In genomic region chr2:225660262-225661091, GRCh38 we compare ENCODE assay signal across 8 cellular contexts.
A peak's percentile ranks its signal among the peaks of the same experiment; 100 is the strongest.
DNase-seq lines count a peak whose midpoint lies in the region; ATAC-seq and TF ChIP-seq lines count a peak whose summit lies in the region.

No MANE protein-coding gene starts in this region.

- DNase-seq in EH (ENCODE audit: low read depth) (peak; percentile 71), IMR-90 (peak; percentile 63), Peyer's patch (peak; percentile 76 to 88 (median 77)), fibroblast of the aortic adventitia (ENCODE audit: low read depth) (peak; percentile 78), omental fat pad (ENCODE audit: low spot score) (peak; percentile 87), thoracic aorta (ENCODE audit: low spot score) (peak; percentile 15)
- DNase-seq in activated T-cell treated with anti-CD3 and anti-CD28 coated beads, Interleukin-2, amount 50 U/mL, for 48 hours = peak; percentile 82 to 83

- no CpG with 5 or more reads among the region's 11 CpGs for WGBS in IMR-90 (ENCODE audit: extremely low coverage in 2 of 2, insufficient read length in 1 of 2), 2 experiments

- H3K27ac ChIP-seq in IMR-90 (ENCODE audit: insufficient read depth, low read length) (no peak overlapping the region), Peyer's patch (no peak overlapping the region), thoracic aorta (no peak overlapping the region)

- no peak overlapping the region for H2BK15ac ChIP-seq in IMR-90 (ENCODE audit: low read depth, low read length)

- H4K91ac ChIP-seq in IMR-90 (ENCODE audit: insufficient read depth, low read depth, low read length) = no peak overlapping the region

- no peak overlapping the region for H3K56ac ChIP-seq in IMR-90 (ENCODE audit: extremely low read depth, insufficient read depth, low read length)

- H3K14ac ChIP-seq in IMR-90 (replicated peaks; ENCODE audit: low read depth, low read length) = no peak overlapping the region

- H3K23ac ChIP-seq in IMR-90 (ENCODE audit: low read depth, low read length) = no peak overlapping the region

- CTCF ChIA-PET in IMR-90 (lab: Yijun Ruan, JAX) = interaction anchor here (0.5 to 2.4 kb wide), 27 partner anchors 9 to 1437 kb away, joined by 3 to 21 read pairs (median 4); no protein-coding TSS in a partner anchor

- H2BK5ac ChIP-seq in IMR-90 (ENCODE audit: low read depth, low read length, poor library complexity, severe bottlenecking) = no peak overlapping the region

- no peak overlapping the region for H2BK120ac ChIP-seq in IMR-90 (ENCODE audit: low read depth, low read length)

- no peaks in the 10 kb centered on the region for H4K20me1 ChIP-seq in IMR-90 (ENCODE audit: insufficient read depth, low read length)

- no peak overlapping the region for H2BK20ac ChIP-seq in IMR-90 (ENCODE audit: low read depth, low read length)

- no peak overlapping the region for H3K9ac ChIP-seq in IMR-90 (ENCODE audit: low read depth, low read length)

- H3K9me3 ChIP-seq in IMR-90 (ENCODE audit: control insufficient read depth, insufficient read depth, low read length) (no peaks in the 10 kb centered on the region), Peyer's patch (no peaks in the 10 kb centered on the region), thoracic aorta (no peaks in the 10 kb centered on the region)

- H3K4me2 ChIP-seq in IMR-90 (ENCODE audit: low read depth, low read length) = no peak overlapping the region

- in situ Hi-C loops in IMR-90 (cut with MboI; ENCODE audit: low sequenced_read_pairs) = loop anchor here (10.0 to 25.0 kb wide), 4 partner anchors 648 to 1444 kb away; no protein-coding TSS in a partner anchor

- H2AFZ ChIP-seq in IMR-90 (replicated peaks; ENCODE audit: low read length, poor library complexity) = no peak overlapping the region

- H3K4me1 ChIP-seq in IMR-90 (ENCODE audit: control insufficient read depth, insufficient read depth, low read length) (no peaks in the 10 kb centered on the region), Peyer's patch (no peaks in the 10 kb centered on the region), thoracic aorta (ENCODE audit: control insufficient read depth in 1 of 2, low read depth in 2 of 2) (no peaks in the 10 kb centered on the region)

- TF ChIP-seq POLR2A in IMR-90 (IDR thresholded peaks at IDR 0.05; ENCODE audit: low read depth, low read length) (no peak), Peyer's patch (IDR thresholded peaks at IDR 0.05) (no peak)

- no peak overlapping the region for H3K4me3 ChIP-seq in IMR-90 (ENCODE audit: insufficient read depth, low read depth, low read length)
- no peak overlapping the region for H3K4me3 ChIP-seq in Peyer's patch
- H3K4me3 ChIP-seq in fibroblast of the aortic adventitia (ENCODE audit: low read depth, low read length) = no peak overlapping the region
- no peak overlapping the region for H3K4me3 ChIP-seq in thoracic aorta

- no TSS peak for BruUV-seq in IMR-90 (replicated peaks; lab: Mats Ljungman, UMichigan)

- H2AK5ac ChIP-seq in IMR-90 (ENCODE audit: low read depth, low read length) = no peak overlapping the region

- H4K8ac ChIP-seq in IMR-90 (ENCODE audit: low read depth in 2 of 2, low read length in 2 of 2) = no peak overlapping the region

- H3K27me3 ChIP-seq in IMR-90 (ENCODE audit: control insufficient read depth, insufficient read depth, low read length) (peaks cover 3% of the 10 kb centered on the region), Peyer's patch (no peaks in the 10 kb centered on the region), thoracic aorta (replicated peaks; ENCODE audit: insufficient read depth) (no peaks in the 10 kb centered on the region)

- no peak overlapping the region for H2AK9ac ChIP-seq in IMR-90 (replicated peaks; ENCODE audit: low read depth, low read length, poor library complexity)

- POLR2A ChIA-PET in IMR-90 (lab: Charles Lee; ENCODE audit: unreplicated experiment) = no interaction called here

- ATAC-seq in GM21529 (IDR thresholded peaks at IDR 0.05; ENCODE audit: unreplicated experiment) (peak; percentile 85), IMR-90 (ENCODE audit: low read depth) (peak; percentile 91), omental fat pad (ENCODE audit: low FRiP score) (no peak), thoracic aorta (ENCODE audit: insufficient number of reproducible peaks, low FRiP score, low read depth) (no peak)

- H3K9me1 ChIP-seq in IMR-90 (ENCODE audit: insufficient read depth, low read length) = no peaks in the 10 kb centered on the region

- H3K4ac ChIP-seq in IMR-90 (ENCODE audit: low read depth, low read length) = no peak overlapping the region

- H3K79me1 ChIP-seq in IMR-90 (ENCODE audit: low read depth in 1 of 2, low read length in 2 of 2) = no peaks in the 10 kb centered on the region

- peak; percentile 97 for TF ChIP-seq RAD21 in IMR-90 (IDR thresholded peaks at IDR 0.05; ENCODE audit: low read length)

- H3K18ac ChIP-seq in IMR-90 (ENCODE audit: low read depth, low read length) = no peak overlapping the region

- dilution Hi-C loops in IMR-90 (cut with HindIII; ENCODE audit: low sequenced_read_pairs, unreplicated experiment) = no loop called here

- intact Hi-C loops in IMR-90 (cut with micrococcal nuclease) = loop anchor here (1.0 to 5.0 kb wide), 9 partner anchors 377 to 1303 kb away; no protein-coding TSS in a partner anchor

- H4K5ac ChIP-seq in IMR-90 (ENCODE audit: low read depth, low read length) = no peak overlapping the region

- peak; percentile 93 for TF ChIP-seq CTCF in IMR-90 (conservative IDR thresholded peaks at IDR 0.05; ENCODE audit: low read depth, low read length)
- TF ChIP-seq CTCF in Peyer's patch (IDR thresholded peaks at IDR 0.05) = peak; percentile 33 to 86 (median 80)
- TF ChIP-seq CTCF in fibroblast of the aortic adventitia (IDR thresholded peaks at IDR 0.05; ENCODE audit: insufficient read depth, low read length) = peak; percentile 87
- no peak for TF ChIP-seq CTCF in omental fat pad (IDR thresholded peaks at IDR 0.05)
- peak; percentile 61 for TF ChIP-seq CTCF in thoracic aorta (IDR thresholded peaks at IDR 0.05)

- H3K36me3 ChIP-seq in IMR-90 (ENCODE audit: control insufficient read depth, insufficient read depth, low read length) (no peaks in the 10 kb centered on the region), Peyer's patch (no peaks in the 10 kb centered on the region), thoracic aorta (no peaks in the 10 kb centered on the region)

TF ChIP-seq in IMR-90, 13 proteins besides CTCF, POLR2A, EP300 and RAD21:
- TF ChIP-seq RFX5 (IDR thresholded peaks at IDR 0.05; ENCODE audit: low read depth, low read length) (no peak), SMC3 (IDR thresholded peaks at IDR 0.05; ENCODE audit: low read depth, low read length) (peak; percentile 86), BHLHE40 (IDR thresholded peaks at IDR 0.05; ENCODE audit: low read depth, low read length) (no peak), CHD1 (IDR thresholded peaks at IDR 0.05; ENCODE audit: low read depth, low read length) (no peak), MAZ (IDR thresholded peaks at IDR 0.05; ENCODE audit: borderline replicate concordance, low read depth, low read length) (0 out of 2 replicates have a peak, but pooled peaks have one; percentile 25), MAFK (IDR thresholded peaks at IDR 0.05; ENCODE audit: low read depth, low read length) (peak; percentile 96), NFE2L2 (IDR thresholded peaks at IDR 0.05; ENCODE audit: low read depth, low read length) (no peak), FOS (IDR thresholded peaks at IDR 0.05; ENCODE audit: low read depth, low read length) (no peak)
- TF ChIP-seq, protein P1, sequence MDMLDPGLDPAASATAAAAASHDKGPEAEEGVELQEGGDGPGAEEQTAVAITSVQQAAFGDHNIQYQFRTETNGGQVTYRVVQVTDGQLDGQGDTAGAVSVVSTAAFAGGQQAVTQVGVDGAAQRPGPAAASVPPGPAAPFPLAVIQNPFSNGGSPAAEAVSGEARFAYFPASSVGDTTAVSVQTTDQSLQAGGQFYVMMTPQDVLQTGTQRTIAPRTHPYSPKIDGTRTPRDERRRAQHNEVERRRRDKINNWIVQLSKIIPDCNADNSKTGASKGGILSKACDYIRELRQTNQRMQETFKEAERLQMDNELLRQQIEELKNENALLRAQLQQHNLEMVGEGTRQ (IDR thresholded peaks at IDR 0.05; ENCODE audit: low read depth, low read length) = no peak
- TF ChIP-seq, protein P2, sequence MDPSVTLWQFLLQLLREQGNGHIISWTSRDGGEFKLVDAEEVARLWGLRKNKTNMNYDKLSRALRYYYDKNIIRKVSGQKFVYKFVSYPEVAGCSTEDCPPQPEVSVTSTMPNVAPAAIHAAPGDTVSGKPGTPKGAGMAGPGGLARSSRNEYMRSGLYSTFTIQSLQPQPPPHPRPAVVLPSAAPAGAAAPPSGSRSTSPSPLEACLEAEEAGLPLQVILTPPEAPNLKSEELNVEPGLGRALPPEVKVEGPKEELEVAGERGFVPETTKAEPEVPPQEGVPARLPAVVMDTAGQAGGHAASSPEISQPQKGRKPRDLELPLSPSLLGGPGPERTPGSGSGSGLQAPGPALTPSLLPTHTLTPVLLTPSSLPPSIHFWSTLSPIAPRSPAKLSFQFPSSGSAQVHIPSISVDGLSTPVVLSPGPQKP (IDR thresholded peaks at IDR 0.05; ENCODE audit: borderline replicate concordance, low read depth, low read length) = no peak

Comparison
In these comparisons a context has a peak if more than half of its experiments do, and no peak if none do; other contexts are left out.
1. DNase-seq: peak in every context shown above with its lines; median percentile 87 in omental fat pad; 82 in activated T-cell treated with anti-CD3 and anti-CD28 coated beads, Interleukin-2, amount 50 U/mL, for 48 hours; 78 in fibroblast of the aortic adventitia; 77 in Peyer's patch; 71 in EH; 63 in IMR-90; 15 in thoracic aorta.
2. ATAC-seq: peak in GM21529 (single experiment) and IMR-90 (single experiment); none in omental fat pad (single experiment) and thoracic aorta (single experiment).
3. CTCF ChIP-seq: peak in IMR-90 (single experiment), Peyer's patch (6 of 6), fibroblast of the aortic adventitia (single experiment) and thoracic aorta (single experiment); none in omental fat pad (0 of 3).